ENCODE assay signal across 9 cellular contexts in the genomic region with DNA sequence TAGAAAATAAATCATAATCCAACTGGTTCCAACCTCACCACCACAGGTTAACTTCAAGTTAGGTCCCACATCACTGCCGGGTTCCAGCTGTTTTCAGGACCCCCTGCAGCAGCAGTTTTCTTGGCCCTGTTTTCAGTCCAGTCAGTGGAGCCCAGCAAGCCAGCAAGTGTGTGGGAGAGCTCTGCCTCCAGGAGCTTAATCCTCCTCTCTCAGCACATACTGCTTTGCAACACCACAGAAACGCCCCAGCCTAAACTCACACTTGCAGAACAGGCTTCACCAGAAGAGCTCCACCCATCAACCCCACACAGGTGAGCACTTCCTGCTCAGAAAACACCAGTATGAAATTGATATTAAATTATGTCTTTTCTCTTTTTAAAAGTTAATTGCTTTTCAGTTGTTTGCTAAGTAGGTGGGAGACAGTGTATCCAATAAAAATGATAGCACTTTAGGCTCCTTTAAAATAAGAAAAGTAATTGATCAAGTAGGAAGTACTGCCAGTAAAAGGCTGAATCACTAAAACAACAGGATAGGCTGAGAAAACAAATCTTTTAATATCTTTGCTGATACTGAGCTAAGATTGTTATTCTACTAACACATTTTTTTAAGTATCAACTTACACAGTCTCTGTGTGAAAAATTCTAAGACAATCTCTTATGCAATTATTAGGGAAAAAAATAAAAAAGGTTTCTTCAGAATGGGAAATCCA.
A peak's percentile ranks its signal among the peaks of the same experiment; 100 is the strongest.
DNase-seq lines count a peak whose midpoint lies in the region; TF ChIP-seq lines count a peak whose summit lies in the region.
"Had no signal": no experiment of that assay in that cellular context is flagged by ENCODE, and none has a peak within 500 bp of the region (broad histone marks: within the 10 kb centered on the region; RNA-seq: fewer than 3 reads in every experiment).

No MANE protein-coding gene starts in this region.

- DNase-seq in Calu3 (peak; percentile 76), NCI-H2029 (lab: John Stamatoyannopoulos, UW) (peak; percentile 50), caudate nucleus (lab: John Stamatoyannopoulos, UW) (peak in 39 of 61 donors; percentile 1 to 86 (median 19)), medulla oblongata (ENCODE audit: extremely low spot score) (no peak), MV-4-11 (lab: John Stamatoyannopoulos, UW) (no peak), NCI-H187 (lab: John Stamatoyannopoulos, UW) (no peak)
- DNase-seq in NK-92 treated with Interleukin-12 subunit alpha and Interleukin-12 subunit beta, amount 100 ng/mL, for 24 hours (lab: John Stamatoyannopoulos, UW): no peak
- DNase-seq: glutamatergic neuron had no signal

- H3K9me3 ChIP-seq in muscle layer of duodenum (ENCODE audit: control insufficient read depth in 1 of 2, low read length in 2 of 2): no peaks in the 10 kb centered on the region

- H3K9me3 Mint-ChIP-seq in Calu3 (ENCODE audit: low read depth, unreplicated experiment): no peaks in the 10 kb centered on the region

- H3K27me3 Mint-ChIP-seq in Calu3 (ENCODE audit: unreplicated experiment): no peaks in the 10 kb centered on the region

- H3K27ac ChIP-seq in caudate nucleus (ENCODE audit: low read depth, low read length) (peak overlapping the region; percentile 41), muscle layer of duodenum (ENCODE audit: low read length) (peak overlapping the region; percentile 76)

- H3K4me1 ChIP-seq in muscle layer of duodenum (ENCODE audit: control insufficient read depth in 1 of 2, insufficient read depth in 2 of 2, low read length in 2 of 2): no peaks in the 10 kb centered on the region

- H3K4me1 Mint-ChIP-seq in Calu3 (ENCODE audit: low read depth, unreplicated experiment): peaks cover 29% of the 10 kb centered on the region

- peak overlapping the region; percentile 92 for H3K27ac Mint-ChIP-seq in Calu3 (ENCODE audit: unreplicated experiment)

- CTCF ChIA-PET in Calu3 (lab: Charles Lee): no interaction called here

- intact Hi-C loops in Calu3 (cut with micrococcal nuclease; ENCODE audit: unreplicated experiment): loop anchor here (5.0 kb wide), 2 partner anchors 38 to 42 kb away; no protein-coding TSS in a partner anchor

- peak overlapping the region in 1 of 2 donors; percentile 52 for H3K4me3 ChIP-seq in muscle layer of duodenum (ENCODE audit: low read depth in 1 of 2, low read length in 2 of 2)

- H3K36me3 ChIP-seq in muscle layer of duodenum (ENCODE audit: control insufficient read depth in 1 of 2, insufficient read depth in 2 of 2, low read length in 2 of 2): no peaks in the 10 kb centered on the region

- peaks cover 28% of the 10 kb centered on the region for H3K36me3 Mint-ChIP-seq in Calu3 (ENCODE audit: insufficient read depth, unreplicated experiment)

- no peak for TF ChIP-seq CTCF in Calu3 (IDR thresholded peaks at IDR 0.05; ENCODE audit: unreplicated experiment)

- no peaks in the 10 kb centered on the region for H3K27me3 ChIP-seq in muscle layer of duodenum (ENCODE audit: low read depth, low read length)

- BruUV-seq in Calu3 (replicated peaks; lab: Mats Ljungman, UMichigan): no TSS peak

- peak overlapping the region; percentile 76 for H3K4me3 Mint-ChIP-seq in Calu3 (ENCODE audit: low read depth, unreplicated experiment)

Comparison
In these comparisons a context has a peak if more than half of its experiments do, and no peak if none do; other contexts are left out.
1. DNase-seq: peak in Calu3 (single experiment), NCI-H2029 (single experiment) and caudate nucleus (39 of 61); none in medulla oblongata (single experiment), NK-92 treated with Interleukin-12 subunit alpha and Interleukin-12 subunit beta, amount 100 ng/mL, for 24 hours (single experiment), MV-4-11 (single experiment) and NCI-H187 (0 of 2).